Comparison of ENCODE assay signal across 21 cellular contexts in genomic region chr2:56613917-56614316, GRCh38.
"Had no signal": no experiment of that assay in that cellular context is flagged by ENCODE, and none has a peak within 500 bp of the region (broad histone marks: within the 10 kb centered on the region; RNA-seq: fewer than 3 reads in every experiment).

No MANE protein-coding gene starts in this region.

- H3K4me3 ChIP-seq: adrenal gland, gastroesophageal sphincter, left ventricle myocardium inferior, suprapubic skin had no signal

- H3K4me1 ChIP-seq: adrenal gland, gastroesophageal sphincter, left ventricle myocardium inferior, suprapubic skin had no signal

- ATAC-seq: activated CD8-positive, alpha-beta T cell treated with anti-CD3 and anti-CD28 coated beads for 36 hours; gastroesophageal sphincter; natural killer cell treated with Interleukin-12 subunit alpha and Interleukin-12 subunit beta and Interleukin-15 and Interleukin-18, amount 100 ng/mL, for 72 hours; sciatic nerve; stimulated activated naive CD8-positive, alpha-beta T cell treated with anti-CD3 and anti-CD28 coated beads, Interleukin-15, Interleukin-2, amounts not matched to agents 100 U/mL and 50 U/mL, for 24 hours had no signal

- H3K36me3 Mint-ChIP-seq: memory B cell; natural killer cell treated with Interleukin-12 subunit alpha and Interleukin-12 subunit beta and Interleukin-15 and Interleukin-18, amount 100 ng/mL, for 72 hours; type B pancreatic cell had no signal

- H3K27me3 ChIP-seq: adrenal gland, suprapubic skin had no signal

- H3K9me3 ChIP-seq: adrenal gland, suprapubic skin had no signal

- H3K27me3 Mint-ChIP-seq: activated CD8-positive, alpha-beta T cell treated with anti-CD3 and anti-CD28 coated beads for 36 hours; memory B cell; natural killer cell treated with Interleukin-12 subunit alpha and Interleukin-12 subunit beta and Interleukin-15 and Interleukin-18, amount 100 ng/mL, for 72 hours; type B pancreatic cell had no signal

- H3K27ac ChIP-seq: adrenal gland, gastroesophageal sphincter, left ventricle myocardium inferior, suprapubic skin, VCaP had no signal

- DNase-seq: activated CD8-positive, alpha-beta memory T cell treated with anti-CD3 and anti-CD28 coated beads, Interleukin-2, amount 50 U/mL, for 48 hours; activated CD8-positive, alpha-beta T cell treated with anti-CD3 and anti-CD28 coated beads for 36 hours; activated naive CD4-positive, alpha-beta T cell treated with anti-CD3 and anti-CD28 coated beads for 36 hours; adrenal gland; cerebellar nuclear complex; dermis blood vessel endothelial cell; left ventricle myocardium inferior; nucleus accumbens; stimulated activated CD4-positive, alpha-beta T cell treated with anti-CD3 and anti-CD28 coated beads, Interleukin-4, amount 100 ng/mL, for 1 hour; stimulated activated CD8-positive, alpha-beta memory T cell treated with anti-CD3 and anti-CD28 coated beads, Interleukin-4, amount 100 ng/mL, for 48 hours; stimulated activated naive CD8-positive, alpha-beta T cell treated with anti-CD3 and anti-CD28 coated beads, Interleukin-15, Interleukin-2, amounts not matched to agents 100 U/mL and 50 U/mL, for 24 hours; SW 1271; T1000 had no signal

- H3K4me3 Mint-ChIP-seq: activated CD8-positive, alpha-beta T cell treated with anti-CD3 and anti-CD28 coated beads for 36 hours; activated naive CD4-positive, alpha-beta T cell treated with anti-CD3 and anti-CD28 coated beads for 36 hours; activated T-helper 1 cell treated with anti-CD3 and anti-CD28 coated beads, Interleukin-12 subunit alpha, Interleukin-12 subunit beta, Interleukin-2, Interleukin-4 antibody, amounts not matched to agents 30 ng/mL and 10 ng/mL and 1 ng/mL, durations not matched to agents 14 hours and 24 hours and 36 hours; memory B cell; natural killer cell treated with Interleukin-12 subunit alpha and Interleukin-12 subunit beta and Interleukin-15 and Interleukin-18, amount 100 ng/mL, for 72 hours; type B pancreatic cell had no signal

- H3K36me3 ChIP-seq: adrenal gland, gastroesophageal sphincter, left ventricle myocardium inferior, suprapubic skin had no signal

- H3K27ac Mint-ChIP-seq: activated CD8-positive, alpha-beta T cell treated with anti-CD3 and anti-CD28 coated beads for 36 hours; activated naive CD4-positive, alpha-beta T cell treated with anti-CD3 and anti-CD28 coated beads for 36 hours; activated T-helper 1 cell treated with anti-CD3 and anti-CD28 coated beads, Interleukin-12 subunit alpha, Interleukin-12 subunit beta, Interleukin-2, Interleukin-4 antibody, amounts not matched to agents 30 ng/mL and 10 ng/mL and 1 ng/mL, durations not matched to agents 14 hours and 24 hours and 36 hours; memory B cell; natural killer cell treated with Interleukin-12 subunit alpha and Interleukin-12 subunit beta and Interleukin-15 and Interleukin-18, amount 100 ng/mL, for 72 hours; type B pancreatic cell had no signal

- H3K4me1 Mint-ChIP-seq: memory B cell had no signal
